ENCODE assay signal across 8 cellular contexts in the genomic region with DNA sequence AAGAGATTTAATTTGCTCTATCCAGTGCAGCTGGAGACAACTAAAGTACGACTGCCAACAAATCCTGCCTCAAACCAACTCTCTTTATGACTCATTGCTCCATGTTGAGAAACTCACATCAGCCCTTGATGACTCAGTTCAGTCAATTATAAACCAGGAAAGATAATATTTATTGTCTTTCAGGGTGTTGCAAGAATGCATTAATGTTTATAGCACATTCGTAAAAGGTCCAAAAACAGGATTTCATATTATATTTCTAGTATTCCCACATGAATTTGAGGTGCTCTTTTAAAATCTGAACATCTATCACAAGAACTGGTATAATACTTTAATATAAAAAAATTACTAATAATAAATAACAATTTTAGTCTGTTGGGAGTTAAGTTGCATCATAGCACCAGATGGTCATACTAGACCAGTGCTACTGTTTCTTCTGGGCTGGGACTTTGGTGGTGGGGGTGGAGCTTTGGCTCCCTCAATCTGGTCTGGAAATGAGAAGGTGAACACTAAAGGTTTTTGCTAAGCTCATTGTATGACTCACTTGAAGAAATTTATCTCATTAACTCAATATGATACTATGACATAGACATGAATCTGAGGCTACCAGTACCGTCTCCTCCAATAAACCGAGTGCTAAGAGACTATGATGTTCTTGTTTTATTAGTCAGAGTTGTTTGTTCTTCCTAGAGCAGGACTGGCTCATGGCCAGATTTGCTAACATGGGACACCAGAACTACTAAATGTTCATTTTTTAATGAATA. TPM values are rescaled to one million over a fixed set of nuclear protein-coding genes. Genes with fewer than 3 reads are reported as not detected.
DNase-seq lines count a peak whose midpoint lies in the region; ATAC-seq and TF ChIP-seq lines count a peak whose summit lies in the region.

No MANE protein-coding gene starts in this region.

- H3K27me3 Mint-ChIP-seq in T-cell: no peaks in the 10 kb centered on the region

- no peaks in the 10 kb centered on the region for H3K4me1 Mint-ChIP-seq in T-cell

- H3K27ac Mint-ChIP-seq in T-cell: no peak overlapping the region

- intact Hi-C loops in Right ventricle myocardium superior (cut with DNase I): no loop called here

- H3K9me3 Mint-ChIP-seq in T-cell: no peaks in the 10 kb centered on the region

- DNase-seq in GF-D8 (lab: John Stamatoyannopoulos, UW) (peak; percentile 29), HuH-7 (ENCODE audit: low spot score) (peak; percentile 59), Right ventricle myocardium superior (peak; percentile 80), T-cell (no peak), NCI-H345 (lab: John Stamatoyannopoulos, UW) (no peak)
- DNase-seq in stimulated activated CD4-positive, alpha-beta T cell treated with anti-CD3 and anti-CD28 coated beads, Interleukin-2, amount 100 ng/mL, for 24 hours: peak; percentile 33 to 39

- POLR2A ChIA-PET in T-cell (lab: Charles Lee): no interaction called here

- peak overlapping the region; percentile 50 for H3K27ac ChIP-seq in VCaP

- CTCF ChIA-PET in T-cell (lab: Charles Lee): no interaction called here

- H3K4me3 Mint-ChIP-seq in T-cell: no peak overlapping the region

- H3K36me3 Mint-ChIP-seq in T-cell: no peaks in the 10 kb centered on the region

- no peak for TF ChIP-seq CTCF in VCaP (conservative IDR thresholded peaks at IDR 0.05)

- ATAC-seq in GM21619 (IDR thresholded peaks at IDR 0.05; ENCODE audit: unreplicated experiment): peak; percentile 94
- ATAC-seq in Right ventricle myocardium superior (ENCODE audit: poor library complexity): peak; percentile 93
- ATAC-seq in T-cell (replicated peaks in 1 of 4): no peak

RNA-seq across cellular contexts. Expression of a gene that starts 26.6 kb away (rescaled TPM):
- total RNA-seq in Right ventricle myocardium superior (402 TPM), T-cell (1 to 10 TPM; 1.1 to 3.0 (median 1.4) TPM)

Comparison
In these comparisons a context has a peak if more than half of its experiments do, and no peak if none do; other contexts are left out.
1. DNase-seq: peak in GF-D8 (single experiment), HuH-7 (single experiment), Right ventricle myocardium superior (single experiment) and stimulated activated CD4-positive, alpha-beta T cell treated with anti-CD3 and anti-CD28 coated beads, Interleukin-2, amount 100 ng/mL, for 24 hours (2 of 2); none in T-cell (0 of 34) and NCI-H345 (single experiment).
2. ATAC-seq: peak in GM21619 (single experiment) and Right ventricle myocardium superior (single experiment); none in T-cell (0 of 4).
3. RNA of a gene that starts 26.6 kb away (total RNA-seq): 402 TPM in Right ventricle myocardium superior (single experiment); 1.1 to 3.0 TPM in T-cell; every median in the first group is over 100 times any median in the second.